Comparison of ENCODE assay signal across 1 cellular context in the genomic region with DNA sequence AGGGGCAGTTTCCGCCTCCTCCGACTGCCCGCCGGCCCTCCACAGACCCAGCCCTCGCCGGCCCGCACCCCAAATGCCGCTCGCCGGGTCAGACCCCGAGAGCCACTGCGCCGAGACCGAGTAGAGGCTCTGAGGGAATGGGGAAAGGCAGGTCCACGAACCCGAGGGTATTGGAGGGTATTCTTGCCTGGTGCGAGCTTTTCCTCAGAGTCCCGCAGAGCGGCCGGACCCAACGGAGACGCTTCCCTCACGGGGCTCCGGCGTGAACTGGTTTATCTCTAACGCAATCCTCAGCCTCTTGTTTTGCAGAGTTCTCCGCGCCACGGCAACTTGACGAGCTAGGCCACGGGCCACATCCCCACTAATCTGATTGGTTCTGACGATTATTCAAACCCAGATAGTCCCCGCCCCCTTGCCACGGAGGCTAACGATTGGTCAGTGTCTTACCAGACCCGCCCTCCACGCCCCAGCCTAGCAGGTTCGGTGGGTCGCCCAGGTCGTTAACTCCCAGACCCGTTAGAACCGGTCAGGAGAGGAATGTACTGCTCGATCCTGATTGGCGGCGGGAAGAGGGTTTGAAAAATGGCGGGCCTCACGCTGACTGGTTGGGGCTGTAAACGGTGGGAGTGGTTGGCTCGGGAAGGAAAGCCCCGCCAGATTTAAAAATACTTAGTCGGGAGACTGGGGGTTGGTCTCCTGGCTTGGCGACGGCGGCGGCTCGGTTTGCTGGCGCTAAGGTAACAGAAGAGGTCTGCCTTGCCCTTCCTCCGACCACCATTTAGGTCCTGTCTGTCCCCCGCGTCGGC.
TF ChIP-seq lines count a peak whose summit lies in the region.

A gene (minus strand): TSS at position 274 of the 806 bp plus-strand sequence. CDS start 709 bp downstream, outside the sequence.

TF ChIP-seq in HepG2, 621 proteins besides CTCF, POLR2A, EP300 and RAD21 (continued from another document and continues in another):
- TF ChIP-seq, protein P1, sequence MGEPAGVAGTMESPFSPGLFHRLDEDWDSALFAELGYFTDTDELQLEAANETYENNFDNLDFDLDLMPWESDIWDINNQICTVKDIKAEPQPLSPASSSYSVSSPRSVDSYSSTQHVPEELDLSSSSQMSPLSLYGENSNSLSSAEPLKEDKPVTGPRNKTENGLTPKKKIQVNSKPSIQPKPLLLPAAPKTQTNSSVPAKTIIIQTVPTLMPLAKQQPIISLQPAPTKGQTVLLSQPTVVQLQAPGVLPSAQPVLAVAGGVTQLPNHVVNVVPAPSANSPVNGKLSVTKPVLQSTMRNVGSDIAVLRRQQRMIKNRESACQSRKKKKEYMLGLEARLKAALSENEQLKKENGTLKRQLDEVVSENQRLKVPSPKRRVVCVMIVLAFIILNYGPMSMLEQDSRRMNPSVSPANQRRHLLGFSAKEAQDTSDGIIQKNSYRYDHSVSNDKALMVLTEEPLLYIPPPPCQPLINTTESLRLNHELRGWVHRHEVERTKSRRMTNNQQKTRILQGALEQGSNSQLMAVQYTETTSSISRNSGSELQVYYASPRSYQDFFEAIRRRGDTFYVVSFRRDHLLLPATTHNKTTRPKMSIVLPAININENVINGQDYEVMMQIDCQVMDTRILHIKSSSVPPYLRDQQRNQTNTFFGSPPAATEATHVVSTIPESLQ (CRISPR knock-in tag; conservative IDR thresholded peaks at IDR 0.05): no peak
- TF ChIP-seq, protein P2, sequence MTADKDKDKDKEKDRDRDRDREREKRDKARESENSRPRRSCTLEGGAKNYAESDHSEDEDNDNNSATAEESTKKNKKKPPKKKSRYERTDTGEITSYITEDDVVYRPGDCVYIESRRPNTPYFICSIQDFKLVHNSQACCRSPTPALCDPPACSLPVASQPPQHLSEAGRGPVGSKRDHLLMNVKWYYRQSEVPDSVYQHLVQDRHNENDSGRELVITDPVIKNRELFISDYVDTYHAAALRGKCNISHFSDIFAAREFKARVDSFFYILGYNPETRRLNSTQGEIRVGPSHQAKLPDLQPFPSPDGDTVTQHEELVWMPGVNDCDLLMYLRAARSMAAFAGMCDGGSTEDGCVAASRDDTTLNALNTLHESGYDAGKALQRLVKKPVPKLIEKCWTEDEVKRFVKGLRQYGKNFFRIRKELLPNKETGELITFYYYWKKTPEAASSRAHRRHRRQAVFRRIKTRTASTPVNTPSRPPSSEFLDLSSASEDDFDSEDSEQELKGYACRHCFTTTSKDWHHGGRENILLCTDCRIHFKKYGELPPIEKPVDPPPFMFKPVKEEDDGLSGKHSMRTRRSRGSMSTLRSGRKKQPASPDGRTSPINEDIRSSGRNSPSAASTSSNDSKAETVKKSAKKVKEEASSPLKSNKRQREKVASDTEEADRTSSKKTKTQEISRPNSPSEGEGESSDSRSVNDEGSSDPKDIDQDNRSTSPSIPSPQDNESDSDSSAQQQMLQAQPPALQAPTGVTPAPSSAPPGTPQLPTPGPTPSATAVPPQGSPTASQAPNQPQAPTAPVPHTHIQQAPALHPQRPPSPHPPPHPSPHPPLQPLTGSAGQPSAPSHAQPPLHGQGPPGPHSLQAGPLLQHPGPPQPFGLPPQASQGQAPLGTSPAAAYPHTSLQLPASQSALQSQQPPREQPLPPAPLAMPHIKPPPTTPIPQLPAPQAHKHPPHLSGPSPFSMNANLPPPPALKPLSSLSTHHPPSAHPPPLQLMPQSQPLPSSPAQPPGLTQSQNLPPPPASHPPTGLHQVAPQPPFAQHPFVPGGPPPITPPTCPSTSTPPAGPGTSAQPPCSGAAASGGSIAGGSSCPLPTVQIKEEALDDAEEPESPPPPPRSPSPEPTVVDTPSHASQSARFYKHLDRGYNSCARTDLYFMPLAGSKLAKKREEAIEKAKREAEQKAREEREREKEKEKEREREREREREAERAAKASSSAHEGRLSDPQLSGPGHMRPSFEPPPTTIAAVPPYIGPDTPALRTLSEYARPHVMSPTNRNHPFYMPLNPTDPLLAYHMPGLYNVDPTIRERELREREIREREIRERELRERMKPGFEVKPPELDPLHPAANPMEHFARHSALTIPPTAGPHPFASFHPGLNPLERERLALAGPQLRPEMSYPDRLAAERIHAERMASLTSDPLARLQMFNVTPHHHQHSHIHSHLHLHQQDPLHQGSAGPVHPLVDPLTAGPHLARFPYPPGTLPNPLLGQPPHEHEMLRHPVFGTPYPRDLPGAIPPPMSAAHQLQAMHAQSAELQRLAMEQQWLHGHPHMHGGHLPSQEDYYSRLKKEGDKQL (CRISPR knock-in tag; IDR thresholded peaks at IDR 0.05; ENCODE audit: low read depth): no peak
- peak; percentile 68; the same call in 1 of the 2 replicates for TF ChIP-seq FOXK1 (CRISPR knock-in tag; IDR thresholded peaks at IDR 0.05; ENCODE audit: borderline replicate concordance, low read depth)
- no peak; the same call in 1 of the 2 replicates for TF ChIP-seq ZNF768 (CRISPR knock-in tag; IDR thresholded peaks at IDR 0.05)
- TF ChIP-seq ZFP41 (CRISPR knock-in tag; IDR thresholded peaks at IDR 0.05; ENCODE audit: borderline replicate concordance): no peak
- peak; percentile 72 for TF ChIP-seq KMT2B (CRISPR knock-in tag; IDR thresholded peaks at IDR 0.05)
- TF ChIP-seq ZNF83 (CRISPR knock-in tag; IDR thresholded peaks at IDR 0.05; ENCODE audit: borderline replicate concordance): peak; percentile 86; the same call in 1 of the 2 replicates
- TF ChIP-seq MEF2D (CRISPR knock-in tag; IDR thresholded peaks at IDR 0.05): peak; percentile 68; the same call in 1 of the 2 replicates
- no peak for TF ChIP-seq SP140L (CRISPR knock-in tag; IDR thresholded peaks at IDR 0.05; ENCODE audit: borderline replicate concordance)
- TF ChIP-seq ZNF616 (CRISPR knock-in tag; IDR thresholded peaks at IDR 0.05; ENCODE audit: low read depth): peak; percentile 69; the same call in 1 of the 2 replicates
- TF ChIP-seq, protein P3, sequence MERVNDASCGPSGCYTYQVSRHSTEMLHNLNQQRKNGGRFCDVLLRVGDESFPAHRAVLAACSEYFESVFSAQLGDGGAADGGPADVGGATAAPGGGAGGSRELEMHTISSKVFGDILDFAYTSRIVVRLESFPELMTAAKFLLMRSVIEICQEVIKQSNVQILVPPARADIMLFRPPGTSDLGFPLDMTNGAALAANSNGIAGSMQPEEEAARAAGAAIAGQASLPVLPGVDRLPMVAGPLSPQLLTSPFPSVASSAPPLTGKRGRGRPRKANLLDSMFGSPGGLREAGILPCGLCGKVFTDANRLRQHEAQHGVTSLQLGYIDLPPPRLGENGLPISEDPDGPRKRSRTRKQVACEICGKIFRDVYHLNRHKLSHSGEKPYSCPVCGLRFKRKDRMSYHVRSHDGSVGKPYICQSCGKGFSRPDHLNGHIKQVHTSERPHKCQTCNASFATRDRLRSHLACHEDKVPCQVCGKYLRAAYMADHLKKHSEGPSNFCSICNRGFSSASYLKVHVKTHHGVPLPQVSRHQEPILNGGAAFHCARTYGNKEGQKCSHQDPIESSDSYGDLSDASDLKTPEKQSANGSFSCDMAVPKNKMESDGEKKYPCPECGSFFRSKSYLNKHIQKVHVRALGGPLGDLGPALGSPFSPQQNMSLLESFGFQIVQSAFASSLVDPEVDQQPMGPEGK (CRISPR knock-in tag; IDR thresholded peaks at IDR 0.05): no peak; the same call in none of the 2 replicates
- TF ChIP-seq RARG (CRISPR knock-in tag; IDR thresholded peaks at IDR 0.05; ENCODE audit: low read depth): no peak
- TF ChIP-seq ZNF354B (CRISPR knock-in tag; IDR thresholded peaks at IDR 0.05): peak; percentile 99
- no peak for TF ChIP-seq FOSL1 (CRISPR knock-in tag; IDR thresholded peaks at IDR 0.05; ENCODE audit: borderline replicate concordance)
- TF ChIP-seq ZNF264 (CRISPR knock-in tag; IDR thresholded peaks at IDR 0.05): no peak; the same call in 1 of the 2 replicates
- peak; percentile 67; the same call in 1 of the 2 replicates for TF ChIP-seq ERF (CRISPR knock-in tag; IDR thresholded peaks at IDR 0.05)
- TF ChIP-seq BRD4 (CRISPR knock-in tag; IDR thresholded peaks at IDR 0.05): 0 out of 2 replicates have a peak, but pooled peaks have one; percentile 72
- peak; percentile 36; the same call in 1 of the 2 replicates for TF ChIP-seq NR2C2 (CRISPR knock-in tag; IDR thresholded peaks at IDR 0.05; ENCODE audit: borderline replicate concordance)
- TF ChIP-seq, protein P4, sequence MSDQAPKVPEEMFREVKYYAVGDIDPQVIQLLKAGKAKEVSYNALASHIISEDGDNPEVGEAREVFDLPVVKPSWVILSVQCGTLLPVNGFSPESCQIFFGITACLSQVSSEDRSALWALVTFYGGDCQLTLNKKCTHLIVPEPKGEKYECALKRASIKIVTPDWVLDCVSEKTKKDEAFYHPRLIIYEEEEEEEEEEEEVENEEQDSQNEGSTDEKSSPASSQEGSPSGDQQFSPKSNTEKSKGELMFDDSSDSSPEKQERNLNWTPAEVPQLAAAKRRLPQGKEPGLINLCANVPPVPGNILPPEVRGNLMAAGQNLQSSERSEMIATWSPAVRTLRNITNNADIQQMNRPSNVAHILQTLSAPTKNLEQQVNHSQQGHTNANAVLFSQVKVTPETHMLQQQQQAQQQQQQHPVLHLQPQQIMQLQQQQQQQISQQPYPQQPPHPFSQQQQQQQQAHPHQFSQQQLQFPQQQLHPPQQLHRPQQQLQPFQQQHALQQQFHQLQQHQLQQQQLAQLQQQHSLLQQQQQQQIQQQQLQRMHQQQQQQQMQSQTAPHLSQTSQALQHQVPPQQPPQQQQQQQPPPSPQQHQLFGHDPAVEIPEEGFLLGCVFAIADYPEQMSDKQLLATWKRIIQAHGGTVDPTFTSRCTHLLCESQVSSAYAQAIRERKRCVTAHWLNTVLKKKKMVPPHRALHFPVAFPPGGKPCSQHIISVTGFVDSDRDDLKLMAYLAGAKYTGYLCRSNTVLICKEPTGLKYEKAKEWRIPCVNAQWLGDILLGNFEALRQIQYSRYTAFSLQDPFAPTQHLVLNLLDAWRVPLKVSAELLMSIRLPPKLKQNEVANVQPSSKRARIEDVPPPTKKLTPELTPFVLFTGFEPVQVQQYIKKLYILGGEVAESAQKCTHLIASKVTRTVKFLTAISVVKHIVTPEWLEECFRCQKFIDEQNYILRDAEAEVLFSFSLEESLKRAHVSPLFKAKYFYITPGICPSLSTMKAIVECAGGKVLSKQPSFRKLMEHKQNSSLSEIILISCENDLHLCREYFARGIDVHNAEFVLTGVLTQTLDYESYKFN (CRISPR knock-in tag; conservative IDR thresholded peaks at IDR 0.05): peak; percentile 48
- TF ChIP-seq AGO2 (optimal IDR thresholded peaks at IDR 0.05; ENCODE audit: low read depth, low read length): peak; percentile 92
- no peak for TF ChIP-seq ZBTB20 (CRISPR knock-in tag; IDR thresholded peaks at IDR 0.05; ENCODE audit: borderline replicate concordance, low read depth)
- TF ChIP-seq, protein P5, sequence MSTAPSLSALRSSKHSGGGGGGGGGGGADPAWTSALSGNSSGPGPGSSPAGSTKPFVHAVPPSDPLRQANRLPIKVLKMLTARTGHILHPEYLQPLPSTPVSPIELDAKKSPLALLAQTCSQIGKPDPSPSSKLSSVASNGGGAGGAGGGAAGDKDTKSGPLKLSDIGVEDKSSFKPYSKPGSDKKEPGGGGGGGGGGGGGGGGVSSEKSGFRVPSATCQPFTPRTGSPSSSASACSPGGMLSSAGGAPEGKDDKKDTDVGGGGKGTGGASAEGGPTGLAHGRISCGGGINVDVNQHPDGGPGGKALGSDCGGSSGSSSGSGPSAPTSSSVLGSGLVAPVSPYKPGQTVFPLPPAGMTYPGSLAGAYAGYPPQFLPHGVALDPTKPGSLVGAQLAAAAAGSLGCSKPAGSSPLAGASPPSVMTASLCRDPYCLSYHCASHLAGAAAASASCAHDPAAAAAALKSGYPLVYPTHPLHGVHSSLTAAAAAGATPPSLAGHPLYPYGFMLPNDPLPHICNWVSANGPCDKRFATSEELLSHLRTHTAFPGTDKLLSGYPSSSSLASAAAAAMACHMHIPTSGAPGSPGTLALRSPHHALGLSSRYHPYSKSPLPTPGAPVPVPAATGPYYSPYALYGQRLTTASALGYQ (CRISPR knock-in tag; IDR thresholded peaks at IDR 0.05): no peak
- TF ChIP-seq ZNF891 (CRISPR knock-in tag; IDR thresholded peaks at IDR 0.05): peak; percentile 86
- TF ChIP-seq KDM5B (CRISPR knock-in tag; IDR thresholded peaks at IDR 0.05; ENCODE audit: borderline replicate concordance): no peak
- 0 out of 2 replicates have a peak, but pooled peaks have one; percentile 35 for TF ChIP-seq ZNF530 (CRISPR knock-in tag; IDR thresholded peaks at IDR 0.05; ENCODE audit: low read depth)
- TF ChIP-seq, protein P6, sequence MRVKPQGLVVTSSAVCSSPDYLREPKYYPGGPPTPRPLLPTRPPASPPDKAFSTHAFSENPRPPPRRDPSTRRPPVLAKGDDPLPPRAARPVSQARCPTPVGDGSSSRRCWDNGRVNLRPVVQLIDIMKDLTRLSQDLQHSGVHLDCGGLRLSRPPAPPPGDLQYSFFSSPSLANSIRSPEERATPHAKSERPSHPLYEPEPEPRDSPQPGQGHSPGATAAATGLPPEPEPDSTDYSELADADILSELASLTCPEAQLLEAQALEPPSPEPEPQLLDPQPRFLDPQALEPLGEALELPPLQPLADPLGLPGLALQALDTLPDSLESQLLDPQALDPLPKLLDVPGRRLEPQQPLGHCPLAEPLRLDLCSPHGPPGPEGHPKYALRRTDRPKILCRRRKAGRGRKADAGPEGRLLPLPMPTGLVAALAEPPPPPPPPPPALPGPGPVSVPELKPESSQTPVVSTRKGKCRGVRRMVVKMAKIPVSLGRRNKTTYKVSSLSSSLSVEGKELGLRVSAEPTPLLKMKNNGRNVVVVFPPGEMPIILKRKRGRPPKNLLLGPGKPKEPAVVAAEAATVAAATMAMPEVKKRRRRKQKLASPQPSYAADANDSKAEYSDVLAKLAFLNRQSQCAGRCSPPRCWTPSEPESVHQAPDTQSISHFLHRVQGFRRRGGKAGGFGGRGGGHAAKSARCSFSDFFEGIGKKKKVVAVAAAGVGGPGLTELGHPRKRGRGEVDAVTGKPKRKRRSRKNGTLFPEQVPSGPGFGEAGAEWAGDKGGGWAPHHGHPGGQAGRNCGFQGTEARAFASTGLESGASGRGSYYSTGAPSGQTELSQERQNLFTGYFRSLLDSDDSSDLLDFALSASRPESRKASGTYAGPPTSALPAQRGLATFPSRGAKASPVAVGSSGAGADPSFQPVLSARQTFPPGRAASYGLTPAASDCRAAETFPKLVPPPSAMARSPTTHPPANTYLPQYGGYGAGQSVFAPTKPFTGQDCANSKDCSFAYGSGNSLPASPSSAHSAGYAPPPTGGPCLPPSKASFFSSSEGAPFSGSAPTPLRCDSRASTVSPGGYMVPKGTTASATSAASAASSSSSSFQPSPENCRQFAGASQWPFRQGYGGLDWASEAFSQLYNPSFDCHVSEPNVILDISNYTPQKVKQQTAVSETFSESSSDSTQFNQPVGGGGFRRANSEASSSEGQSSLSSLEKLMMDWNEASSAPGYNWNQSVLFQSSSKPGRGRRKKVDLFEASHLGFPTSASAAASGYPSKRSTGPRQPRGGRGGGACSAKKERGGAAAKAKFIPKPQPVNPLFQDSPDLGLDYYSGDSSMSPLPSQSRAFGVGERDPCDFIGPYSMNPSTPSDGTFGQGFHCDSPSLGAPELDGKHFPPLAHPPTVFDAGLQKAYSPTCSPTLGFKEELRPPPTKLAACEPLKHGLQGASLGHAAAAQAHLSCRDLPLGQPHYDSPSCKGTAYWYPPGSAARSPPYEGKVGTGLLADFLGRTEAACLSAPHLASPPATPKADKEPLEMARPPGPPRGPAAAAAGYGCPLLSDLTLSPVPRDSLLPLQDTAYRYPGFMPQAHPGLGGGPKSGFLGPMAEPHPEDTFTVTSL (CRISPR knock-in tag; IDR thresholded peaks at IDR 0.05; ENCODE audit: borderline replicate concordance): no peak
- TF ChIP-seq NFKBIZ (CRISPR knock-in tag; IDR thresholded peaks at IDR 0.05): peak; percentile 61; the same call in 1 of the 2 replicates
